16 cellular contexts compared by ENCODE assay signal in genomic region chr16:55329791-55330190, GRCh38. TPM values are rescaled to one million over a fixed set of nuclear protein-coding genes. Genes with fewer than 3 reads are reported as not detected.
DNase-seq lines count a peak whose midpoint lies in the region; ATAC-seq and TF ChIP-seq lines count a peak whose summit lies in the region.
"Had no signal": no experiment of that assay in that cellular context is flagged by ENCODE, and none has a peak within 500 bp of the region (broad histone marks: within the 10 kb centered on the region; RNA-seq: fewer than 3 reads in every experiment).

No MANE protein-coding gene starts in this region.

- no peak overlapping the region for H3K27ac Mint-ChIP-seq in neural progenitor cell
- H3K27ac Mint-ChIP-seq in activated T-cell treated with anti-CD3 and anti-CD28 coated beads, Interleukin-2, amount 50 U/mL, for 72 hours, result no peak overlapping the region
- H3K27ac Mint-ChIP-seq: CD14-positive monocyte; CD8-positive, alpha-beta T cell had no signal

- peaks cover 36% of the 10 kb centered on the region for H3K4me1 ChIP-seq in PC-9 (replicated peaks; ENCODE audit: insufficient read depth)
- peaks cover 21% of the 10 kb centered on the region for H3K4me1 ChIP-seq in neural progenitor cell
- H3K4me1 ChIP-seq: A549 had no signal

- intact Hi-C loops in PC-9 (cut with micrococcal nuclease; ENCODE audit: unreplicated experiment), result no loop called here

- H3F3A ChIP-seq in PC-9 (ENCODE audit: insufficient read depth, low read depth) (peaks cover 6% of the 10 kb centered on the region; the same call in 1 of the 2 replicates), neural progenitor cell (ENCODE audit: low read depth) (peaks cover 12% of the 10 kb centered on the region)

- TF ChIP-seq CTCF in PC-9 (conservative IDR thresholded peaks at IDR 0.05), result no peak
- TF ChIP-seq CTCF in neural progenitor cell (IDR thresholded peaks at IDR 0.05), result no peak

- CTCF ChIA-PET in PC-9 (lab: Charles Lee), result no interaction called here

- H3K4me3 ChIP-seq in PC-9, result no peak overlapping the region
- no peak overlapping the region for H3K4me3 ChIP-seq in neural progenitor cell
- H3K4me3 ChIP-seq: A549, K562 had no signal

- H3K36me3 ChIP-seq in PC-9 (ENCODE audit: low read depth), result no peaks in the 10 kb centered on the region
- no peaks in the 10 kb centered on the region for H3K36me3 ChIP-seq in neural progenitor cell

- peaks cover 29% of the 10 kb centered on the region for H3K4me1 Mint-ChIP-seq in neural progenitor cell
- H3K4me1 Mint-ChIP-seq in activated T-cell treated with anti-CD3 and anti-CD28 coated beads, Interleukin-2, amount 50 U/mL, for 72 hours (ENCODE audit: low read depth), result peaks cover 10% of the 10 kb centered on the region

- peaks cover 9% of the 10 kb centered on the region for H3K9me3 Mint-ChIP-seq in neural progenitor cell
- H3K9me3 Mint-ChIP-seq in activated T-cell treated with anti-CD3 and anti-CD28 coated beads, Interleukin-2, amount 50 U/mL, for 72 hours, result no peaks in the 10 kb centered on the region
- H3K9me3 Mint-ChIP-seq: CD8-positive, alpha-beta T cell had no signal

- no peak overlapping the region for H3K27ac ChIP-seq in PC-9
- H3K27ac ChIP-seq in neural progenitor cell, result no peak overlapping the region
- H3K27ac ChIP-seq: A549, HL-60 had no signal

- no peak for ATAC-seq in activated T-cell treated with anti-CD3 and anti-CD28 coated beads, Interleukin-2, amount 50 U/mL, for 72 hours (replicated peaks in 1 of 2)
- ATAC-seq in HG03045 (IDR thresholded peaks at IDR 0.05; ENCODE audit: unreplicated experiment), result no peak
- ATAC-seq: A549; CD8-positive, alpha-beta T cell; K562 had no signal

- H2AFZ ChIP-seq in PC-9 (no peak overlapping the region), neural progenitor cell (replicated peaks) (no peak overlapping the region)

- H3K27me3 ChIP-seq in PC-9 (ENCODE audit: insufficient read depth, low read depth) (no peaks in the 10 kb centered on the region), neural progenitor cell (peaks cover 100% of the 10 kb centered on the region)

- H4K20me1 ChIP-seq in PC-9 (ENCODE audit: insufficient read depth), result no peaks in the 10 kb centered on the region
- H4K20me1 ChIP-seq in neural progenitor cell (ENCODE audit: low read depth), result peaks cover 17% of the 10 kb centered on the region

- peaks cover 82% of the 10 kb centered on the region for H3K27me3 Mint-ChIP-seq in neural progenitor cell (ENCODE audit: insufficient read depth, low read depth)
- peaks cover 70% of the 10 kb centered on the region for H3K27me3 Mint-ChIP-seq in activated T-cell treated with anti-CD3 and anti-CD28 coated beads, Interleukin-2, amount 50 U/mL, for 72 hours (ENCODE audit: low read depth)

- H3K4me2 ChIP-seq in PC-9 (0 out of 2 replicates have a peak overlapping the region, but pooled peaks have one; percentile 12), neural progenitor cell (no peak overlapping the region)
- H3K4me2 ChIP-seq: A549 had no signal

- no peaks in the 10 kb centered on the region for H3K36me3 Mint-ChIP-seq in neural progenitor cell
- no peaks in the 10 kb centered on the region for H3K36me3 Mint-ChIP-seq in activated T-cell treated with anti-CD3 and anti-CD28 coated beads, Interleukin-2, amount 50 U/mL, for 72 hours (ENCODE audit: insufficient read depth in 2 of 2)
- H3K36me3 Mint-ChIP-seq: CD14-positive monocyte; CD8-positive, alpha-beta T cell had no signal

- no peak overlapping the region for H3K4me3 Mint-ChIP-seq in neural progenitor cell
- H3K4me3 Mint-ChIP-seq in activated T-cell treated with anti-CD3 and anti-CD28 coated beads, Interleukin-2, amount 50 U/mL, for 72 hours, result no peak overlapping the region
- H3K4me3 Mint-ChIP-seq: CD8-positive, alpha-beta T cell had no signal

- no peaks in the 10 kb centered on the region for H3K9me2 ChIP-seq in PC-9 (ENCODE audit: insufficient read depth)

- no peaks in the 10 kb centered on the region for H3K79me2 ChIP-seq in PC-9 (ENCODE audit: low read depth)
- no peaks in the 10 kb centered on the region for H3K79me2 ChIP-seq in neural progenitor cell (ENCODE audit: low read depth)

- no peaks in the 10 kb centered on the region for H3K9me3 ChIP-seq in PC-9 (ENCODE audit: insufficient read depth, low read depth)
- no peaks in the 10 kb centered on the region for H3K9me3 ChIP-seq in neural progenitor cell (ENCODE audit: low read depth)
- H3K9me3 ChIP-seq: A549 had no signal

- POLR2A ChIA-PET in PC-9 (lab: Charles Lee; ENCODE audit: unreplicated experiment), result no interaction called here

- DNase-seq in PC-9 (peak in 1 of 2 experiments; percentile 68), islet precursor cell (peak; percentile 83), neural progenitor cell (ENCODE audit: low spot score) (peak; percentile 62), NCI-H1930 (lab: John Stamatoyannopoulos, UW) (no peak), HK-2 (ENCODE audit: unreplicated experiment) (no peak)
- no peak for DNase-seq in activated T-cell treated with anti-CD3 and anti-CD28 coated beads, Interleukin-2, amount 50 U/mL, for 72 hours
- DNase-seq: CD8-positive, alpha-beta T cell; COR-L47; DND-41; GDM1 had no signal

- H3K9ac ChIP-seq in neural progenitor cell, result no peak overlapping the region

- no TSS peak for BruUV-seq in PC-9 (replicated peaks; lab: Mats Ljungman, UMichigan)

RNA-seq across cellular contexts. Expression of gene IRX6, which starts 5.8 kb away (rescaled TPM):
- not detected in 2 replicates for total RNA-seq in PC-9 (2021)
- not detected in 2 replicates for total RNA-seq in neural progenitor cell (ENCODE audit: low replicate concordance)
- total RNA-seq in activated T-cell treated with anti-CD3 and anti-CD28 coated beads, Interleukin-2, amount 50 U/mL, for 72 hours, result not detected
- total RNA-seq: CD8-positive, alpha-beta T cell; H7 had no signal

Comparison
In these comparisons a context has a peak if more than half of its experiments do, and no peak if none do; other contexts are left out.
1. DNase-seq: peak in islet precursor cell (single experiment) and neural progenitor cell (single experiment); none in activated T-cell treated with anti-CD3 and anti-CD28 coated beads, Interleukin-2, amount 50 U/mL, for 72 hours (0 of 2), NCI-H1930 (0 of 2) and HK-2 (single experiment).